8 cellular contexts compared by ENCODE assay signal in the genomic region with DNA sequence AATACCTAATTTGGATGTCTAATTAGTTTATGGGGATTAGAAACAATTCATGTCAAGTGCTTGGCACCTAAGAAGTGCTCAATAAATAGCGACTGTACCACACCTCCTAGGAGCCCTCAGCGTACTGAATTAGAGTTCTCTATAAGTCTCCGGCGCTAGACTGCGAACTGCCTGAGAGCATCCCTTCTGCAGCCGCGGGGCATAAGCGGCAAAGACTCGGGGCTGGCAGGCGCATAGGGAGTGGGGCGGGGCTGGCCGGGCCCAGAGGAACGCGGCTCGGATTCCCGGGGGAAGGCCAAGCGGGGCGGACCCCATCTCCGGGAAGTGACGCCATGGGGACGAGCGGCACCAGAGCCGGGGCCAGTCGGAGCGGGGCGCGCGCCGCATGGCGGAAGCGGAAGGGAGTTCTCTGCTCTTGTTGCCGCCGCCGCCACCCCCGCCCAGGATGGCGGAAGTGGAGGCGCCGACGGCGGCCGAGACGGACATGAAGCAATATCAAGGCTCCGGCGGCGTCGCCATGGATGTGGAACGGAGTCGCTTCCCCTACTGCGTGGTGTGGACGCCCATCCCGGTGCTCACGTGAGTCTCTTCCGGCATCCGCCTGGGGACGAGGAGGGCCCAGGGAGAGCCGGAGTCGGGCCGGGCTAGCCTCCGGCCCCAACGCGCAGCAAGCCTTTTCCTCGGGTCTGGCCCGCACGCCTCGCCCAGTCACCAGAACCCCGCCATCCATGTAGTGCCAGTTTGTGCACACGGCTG. TPM values are rescaled to one million over a fixed set of nuclear protein-coding genes. Genes with fewer than 3 reads are reported as not detected.
DNase-seq lines count a peak whose midpoint lies in the region; ATAC-seq and TF ChIP-seq lines count a peak whose summit lies in the region.

A gene with protein sequence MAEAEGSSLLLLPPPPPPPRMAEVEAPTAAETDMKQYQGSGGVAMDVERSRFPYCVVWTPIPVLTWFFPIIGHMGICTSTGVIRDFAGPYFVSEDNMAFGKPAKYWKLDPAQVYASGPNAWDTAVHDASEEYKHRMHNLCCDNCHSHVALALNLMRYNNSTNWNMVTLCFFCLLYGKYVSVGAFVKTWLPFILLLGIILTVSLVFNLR (plus strand): TSS at position 351 of the 756 bp plus-strand sequence. CDS start 35 bp downstream, at position 386.

- no TSS peak for BruUV-seq in IMR-90 (replicated peaks; lab: Mats Ljungman, UMichigan)
- BruUV-seq in OCI-LY7 (replicated peaks; lab: Mats Ljungman, UMichigan): no TSS peak

- TF ChIP-seq POLR2A in IMR-90 (IDR thresholded peaks at IDR 0.05; ENCODE audit: low read depth, low read length): peak; percentile 79

- H3K4me1 ChIP-seq in IMR-90 (ENCODE audit: control insufficient read depth, insufficient read depth, low read length): peaks cover 6% of the 10 kb centered on the region
- H3K4me1 ChIP-seq in OCI-LY7 (ENCODE audit: insufficient read depth, low read length, poor library complexity, severe bottlenecking): peaks cover 10% of the 10 kb centered on the region

- peak within 1 kb of the TSS; percentile 92 for H3K23ac ChIP-seq in IMR-90 (ENCODE audit: low read depth, low read length)

- H3K4me3 ChIP-seq in IMR-90 (ENCODE audit: insufficient read depth, low read depth, low read length) (peak within 1 kb of the TSS; percentile 97), OCI-LY7 (ENCODE audit: low read depth, low read length, poor library complexity, severe bottlenecking) (peak within 1 kb of the TSS; percentile 98)

- H2BK5ac ChIP-seq in IMR-90 (ENCODE audit: low read depth, low read length, poor library complexity, severe bottlenecking): peak within 1 kb of the TSS; percentile 92

- intact Hi-C loops in IMR-90 (cut with micrococcal nuclease) (no loop called here), OCI-LY7 (cut with micrococcal nuclease; ENCODE audit: unreplicated experiment) (loop anchor here (1.0 to 10.0 kb wide), 3 partner anchors 19 to 343 kb away; no protein-coding TSS in a partner anchor)

- H3K9me3 Mint-ChIP-seq in endothelial cell (ENCODE audit: unreplicated experiment): no peaks in the 10 kb centered on the region

- peak within 1 kb of the TSS; percentile 69 for H3K18ac ChIP-seq in IMR-90 (ENCODE audit: low read depth, low read length)

- H2AFZ ChIP-seq in IMR-90 (replicated peaks; ENCODE audit: low read length, poor library complexity) (peak within 1 kb of the TSS; percentile 99), OCI-LY7 (ENCODE audit: low read length) (peak within 1 kb of the TSS; percentile 81; the same call in 1 of the 2 replicates)

- H3K27ac Mint-ChIP-seq in endothelial cell (ENCODE audit: unreplicated experiment): peak within 1 kb of the TSS; percentile 98

- H3K27ac ChIP-seq in IMR-90 (ENCODE audit: insufficient read depth, low read length) (peak within 1 kb of the TSS; percentile 96), OCI-LY7 (ENCODE audit: low read depth, low read length, poor library complexity, severe bottlenecking) (peak within 1 kb of the TSS; percentile 75)

- CTCF ChIA-PET in IMR-90 (lab: Yijun Ruan, JAX) (no interaction called here), OCI-LY7 (lab: Charles Lee; ENCODE audit: unreplicated experiment) (no interaction called here)

- TF ChIP-seq CTCF in IMR-90 (conservative IDR thresholded peaks at IDR 0.05; ENCODE audit: low read depth, low read length) (peak; percentile 24; the same call in 1 of the 2 replicates), OCI-LY7 (conservative IDR thresholded peaks at IDR 0.05; ENCODE audit: low read length) (no peak), endothelial cell (IDR thresholded peaks at IDR 0.05; ENCODE audit: unreplicated experiment) (peak; percentile 34)

- peak within 1 kb of the TSS; percentile 83 for H3K56ac ChIP-seq in IMR-90 (ENCODE audit: extremely low read depth, insufficient read depth, low read length)

- peak within 1 kb of the TSS; percentile 98 for H3K14ac ChIP-seq in IMR-90 (replicated peaks; ENCODE audit: low read depth, low read length)

- 0% methylated on average over 50 of the region's 67 CpGs; no CpG with 5 or more reads in 1 of the 2 experiments for WGBS in IMR-90 (ENCODE audit: extremely low coverage in 2 of 2, insufficient read length in 1 of 2), 2 experiments

- peaks cover 11% of the 10 kb centered on the region for H3K36me3 Mint-ChIP-seq in endothelial cell (ENCODE audit: low read depth, unreplicated experiment)

- H3K79me1 ChIP-seq in IMR-90 (ENCODE audit: low read depth in 1 of 2, low read length in 2 of 2): peaks cover 18 to 41% of the 10 kb centered on the region in 2 experiments

- peaks cover 3% of the 10 kb centered on the region for H3K27me3 Mint-ChIP-seq in endothelial cell (ENCODE audit: unreplicated experiment)

- peaks cover 47% of the 10 kb centered on the region for H3K79me2 ChIP-seq in OCI-LY7 (ENCODE audit: insufficient read depth, low read depth, low read length)

- H3K36me3 ChIP-seq in IMR-90 (ENCODE audit: control insufficient read depth, insufficient read depth, low read length) (peaks cover 16% of the 10 kb centered on the region), OCI-LY7 (ENCODE audit: insufficient read depth, low read length) (peaks cover 29% of the 10 kb centered on the region)

- peak within 1 kb of the TSS; percentile 99 for H4K8ac ChIP-seq in IMR-90 (ENCODE audit: low read depth in 2 of 2, low read length in 2 of 2)

- in situ Hi-C loops in IMR-90 (cut with MboI; ENCODE audit: low sequenced_read_pairs): no loop called here

- peaks cover 38% of the 10 kb centered on the region for H3K4me1 Mint-ChIP-seq in endothelial cell (ENCODE audit: unreplicated experiment)

- H3K4ac ChIP-seq in IMR-90 (ENCODE audit: low read depth, low read length): peak within 1 kb of the TSS; percentile 98

- peak within 1 kb of the TSS; percentile 95 for H4K91ac ChIP-seq in IMR-90 (ENCODE audit: insufficient read depth, low read depth, low read length)

- H3K27me3 ChIP-seq in IMR-90 (ENCODE audit: control insufficient read depth, insufficient read depth, low read length): no peaks in the 10 kb centered on the region

- H2AK5ac ChIP-seq in IMR-90 (ENCODE audit: low read depth, low read length): peak within 1 kb of the TSS; percentile 99

- TF ChIP-seq RAD21 in IMR-90 (IDR thresholded peaks at IDR 0.05; ENCODE audit: low read length): no peak

- peak; percentile 84 for ATAC-seq in GM21529 (IDR thresholded peaks at IDR 0.05; ENCODE audit: unreplicated experiment)
- ATAC-seq in IMR-90 (ENCODE audit: low read depth): peak; percentile 99

- peak within 1 kb of the TSS; percentile 99 for H3K9ac ChIP-seq in IMR-90 (ENCODE audit: low read depth, low read length)

- H3K4me2 ChIP-seq in IMR-90 (ENCODE audit: low read depth, low read length) (peak within 1 kb of the TSS; percentile 99), OCI-LY7 (ENCODE audit: low read length) (peak within 1 kb of the TSS; percentile 85)

- H2AK9ac ChIP-seq in IMR-90 (replicated peaks; ENCODE audit: low read depth, low read length, poor library complexity): peak within 1 kb of the TSS; percentile 98

- peak within 1 kb of the TSS; percentile 99 for H4K5ac ChIP-seq in IMR-90 (ENCODE audit: low read depth, low read length)

- peak within 1 kb of the TSS; percentile 70 for H2BK120ac ChIP-seq in IMR-90 (ENCODE audit: low read depth, low read length)

- H2BK20ac ChIP-seq in IMR-90 (ENCODE audit: low read depth, low read length): peak within 1 kb of the TSS; percentile 46; the same call in 1 of the 2 replicates

- DNase-seq in DMS114 treated with DMSO at 0.1 percent for 48 hours (lab: John Stamatoyannopoulos, UW; ENCODE audit: unreplicated experiment) (peak; percentile 94), IMR-90 (peak; percentile 95), OCI-LY7 (ENCODE audit: low spot score) (peak; percentile 98), activated T-cell treated with anti-CD3 and anti-CD28 coated beads for 1 hour (ENCODE audit: low read depth) (peak; percentile 92), endothelial cell (ENCODE audit: low spot score) (peak; percentile 99), midbrain (lab: John Stamatoyannopoulos, UW) (peak; percentile 99)
- peak; percentile 96 to 97 for DNase-seq in stimulated activated CD8-positive, alpha-beta memory T cell treated with anti-CD3 and anti-CD28 coated beads, Interleukin-15, amount 100 ng/mL, for 48 hours (ENCODE audit: low read depth in 2 of 2)

- H2BK15ac ChIP-seq in IMR-90 (ENCODE audit: low read depth, low read length): peak within 1 kb of the TSS; percentile 73; the same call in 2 of the 3 replicates

- no peaks in the 10 kb centered on the region for H3K9me2 ChIP-seq in OCI-LY7 (ENCODE audit: insufficient read depth, low read length)

- dilution Hi-C loops in IMR-90 (cut with HindIII; ENCODE audit: low sequenced_read_pairs, unreplicated experiment): no loop called here

- peaks cover 7% of the 10 kb centered on the region; the same call in 1 of the 2 replicates for H3K9me1 ChIP-seq in IMR-90 (ENCODE audit: insufficient read depth, low read length)

- peak within 1 kb of the TSS; percentile 97 for H3K4me3 Mint-ChIP-seq in endothelial cell (ENCODE audit: unreplicated experiment)

- H4K20me1 ChIP-seq in IMR-90 (ENCODE audit: insufficient read depth, low read length): peaks cover 5% of the 10 kb centered on the region; the same call in 1 of the 2 replicates
- no peaks in the 10 kb centered on the region for H4K20me1 ChIP-seq in OCI-LY7 (ENCODE audit: insufficient read depth, low read length)

- no peaks in the 10 kb centered on the region for H3K9me3 ChIP-seq in IMR-90 (ENCODE audit: control insufficient read depth, insufficient read depth, low read length)
- H3K9me3 ChIP-seq in OCI-LY7 (ENCODE audit: low read length): no peaks in the 10 kb centered on the region

- POLR2A ChIA-PET in IMR-90 (lab: Charles Lee; ENCODE audit: unreplicated experiment) (interaction anchor here (0.7 kb wide), 1 partner anchor 44 kb away, joined by 3 read pairs; a partner anchor contains a TSS), OCI-LY7 (lab: Charles Lee) (interaction anchor here (0.7 to 1.1 kb wide), 3 partner anchors 40 to 211 kb away, joined by 3 to 4 read pairs (median 3); no protein-coding TSS in a partner anchor)

TF ChIP-seq in IMR-90, 13 proteins besides CTCF, POLR2A, EP300 and RAD21 (continues in another document):
- peak; percentile 84; the same call in 1 of the 2 replicates for TF ChIP-seq MXI1 (IDR thresholded peaks at IDR 0.05; ENCODE audit: borderline replicate concordance, low read depth, low read length)
- peak; percentile 93 for TF ChIP-seq BHLHE40 (IDR thresholded peaks at IDR 0.05; ENCODE audit: low read depth, low read length)
- no peak; the same call in 1 of the 2 replicates for TF ChIP-seq NFE2L2 (IDR thresholded peaks at IDR 0.05; ENCODE audit: low read depth, low read length)
- no peak for TF ChIP-seq RFX5 (IDR thresholded peaks at IDR 0.05; ENCODE audit: low read depth, low read length)
- peak; percentile 89 for TF ChIP-seq MAZ (IDR thresholded peaks at IDR 0.05; ENCODE audit: borderline replicate concordance, low read depth, low read length)

RNA-seq across cellular contexts. Expression of the gene that starts here (rescaled TPM):
- total RNA-seq in IMR-90 (2012; rRNA removed): 19.9 and 21.7 TPM in 2 replicates
- 54.1 and 56.4 TPM in 2 replicates for polyA plus RNA-seq in IMR-90 (2012; rRNA removed)
- 29.4 and 68.9 TPM in 2 replicates for polyA plus RNA-seq in IMR-90 (2012; cell fraction: cytosol; rRNA removed)
- 44.0 and 87.8 TPM in 2 replicates for polyA plus RNA-seq in IMR-90 (2012; cell fraction: nucleus; rRNA removed; ENCODE audit: low replicate concordance)
- 32.8 and 43.4 TPM in 2 replicates for total RNA-seq in OCI-LY7 (2014; rRNA removed; shearing (Covaris generic))
- total RNA-seq in OCI-LY7 (2022): 29.5 and 30.9 TPM in 2 replicates
- 43.5 TPM for total RNA-seq in endothelial cell (ENCODE audit: unreplicated experiment)

Comparison
In these comparisons a context has a peak if more than half of its experiments do, and no peak if none do; other contexts are left out.
1. Peak in every context shown above with its lines: DNase-seq, ATAC-seq, H3K4me3 ChIP-seq and H3K27ac ChIP-seq.